1 cellular context compared by ENCODE assay signal in genomic region chr2:96808176-96808837, GRCh38.
TF ChIP-seq lines count a peak whose summit lies in the region.

No MANE protein-coding gene starts in this region.

TF ChIP-seq in IMR-90, 13 proteins besides CTCF, POLR2A, EP300 and RAD21:
- TF ChIP-seq CHD1 (IDR thresholded peaks at IDR 0.05; ENCODE audit: low read depth, low read length) (no peak), MAZ (IDR thresholded peaks at IDR 0.05; ENCODE audit: borderline replicate concordance, low read depth, low read length) (no peak), CEBPB (IDR thresholded peaks at IDR 0.05; ENCODE audit: low read depth, low read length) (peak; percentile 70)
